In genomic region chr2:144328933-144329332, GRCh38 we compare ENCODE assay signal across 16 cellular contexts.
"Had no signal": no experiment of that assay in that cellular context is flagged by ENCODE, and none has a peak within 500 bp of the region (broad histone marks: within the 10 kb centered on the region; RNA-seq: fewer than 3 reads in every experiment).

No MANE protein-coding gene starts in this region.

- H3K36me3 ChIP-seq: cardiac muscle cell, esophagus squamous epithelium, SJCRH30, upper lobe of left lung, WERI-Rb-1 had no signal

- H3K27ac Mint-ChIP-seq: progenitor cell of endocrine pancreas had no signal

- H3K27me3 ChIP-seq: cardiac muscle cell, esophagus squamous epithelium, SJCRH30, upper lobe of left lung had no signal

- H3K27ac ChIP-seq: cardiac muscle cell, esophagus squamous epithelium, SJCRH30, upper lobe of left lung, WERI-Rb-1 had no signal

- DNase-seq: activated CD8-positive, alpha-beta memory T cell treated with anti-CD3 and anti-CD28 coated beads, Interleukin-2, amount 50 U/mL, for 48 hours; esophagus squamous epithelium; foreskin fibroblast; left colon; naive thymus-derived CD8-positive, alpha-beta T cell; occipital lobe; right cardiac atrium; SJCRH30; small intestine; SW 1271; T-helper 9 cell; upper lobe of left lung; WERI-Rb-1 had no signal

- ATAC-seq: left colon; naive thymus-derived CD8-positive, alpha-beta T cell; right cardiac atrium had no signal

- H3K4me1 ChIP-seq: SJCRH30 had no signal

- H3K36me3 Mint-ChIP-seq: naive thymus-derived CD8-positive, alpha-beta T cell had no signal

- H3K9me3 Mint-ChIP-seq: naive thymus-derived CD8-positive, alpha-beta T cell had no signal

- H3K4me3 ChIP-seq: cardiac muscle cell, esophagus squamous epithelium, lung, SJCRH30, upper lobe of left lung had no signal

- H3K9me3 ChIP-seq: esophagus squamous epithelium, upper lobe of left lung had no signal
